Comparison of ENCODE assay signal across 8 cellular contexts in genomic region chr1:117928881-117929339, GRCh38. TPM values are rescaled to one million over a fixed set of nuclear protein-coding genes. Genes with fewer than 3 reads are reported as not detected.
DNase-seq lines count a peak whose midpoint lies in the region; ATAC-seq and TF ChIP-seq lines count a peak whose summit lies in the region.

No MANE protein-coding gene starts in this region.

- H3K27me3 ChIP-seq in HUES6 (ENCODE audit: control insufficient read depth, insufficient read depth, low read length) (no peaks in the 10 kb centered on the region), ascending aorta (no peaks in the 10 kb centered on the region), right atrium auricular region (no peaks in the 10 kb centered on the region)

- DNase-seq in G401 (ENCODE audit: low spot score) (peak; percentile 61), RPMI8226 (peak; percentile 58), ascending aorta (ENCODE audit: low spot score in 2 of 2) (peak; percentile 20 to 78), right atrium auricular region (ENCODE audit: low spot score) (peak; percentile 63), posterior vena cava (ENCODE audit: low spot score) (peak; percentile 84), GM19238 (ENCODE audit: insufficient read length, low spot score) (no peak)

- H3K4me1 ChIP-seq in HUES6 (ENCODE audit: control insufficient read depth, insufficient read depth, low read length) (peaks cover 10% of the 10 kb centered on the region), ascending aorta (peaks cover 6 to 16% of the 10 kb centered on the region in 2 donors), right atrium auricular region (peaks cover 0 to 32% of the 10 kb centered on the region in 2 donors)

- TF ChIP-seq CTCF in ascending aorta (IDR thresholded peaks at IDR 0.05) (peak in 1 of 3 experiments; percentile 23), right atrium auricular region (IDR thresholded peaks at IDR 0.05) (peak in 1 of 2 donors; percentile 20)

- peak overlapping the region; percentile 96 for H3K9ac ChIP-seq in HUES6 (ENCODE audit: low read length)

- intact Hi-C loops in ascending aorta (cut with DNase I) = loop anchor here (5.0 kb wide), 1 partner anchor 322 kb away; the partner anchor contains the start of gene TENT5C
- intact Hi-C loops in posterior vena cava (cut with DNase I) = no loop called here

- no peak overlapping the region for H3K27ac ChIP-seq in HUES6 (ENCODE audit: low read depth, low read length)
- H3K27ac ChIP-seq in ascending aorta = peak overlapping the region; percentile 86 to 95
- H3K27ac ChIP-seq in right atrium auricular region = peak overlapping the region; percentile 80 to 83

- peak; percentile 36 for ATAC-seq in GM21576 (IDR thresholded peaks at IDR 0.05; ENCODE audit: unreplicated experiment)

- peak overlapping the region; percentile 100 for H3K4me3 ChIP-seq in HUES6 (ENCODE audit: low read depth, low read length)
- H3K4me3 ChIP-seq in ascending aorta = peak overlapping the region; percentile 82 to 91
- H3K4me3 ChIP-seq in right atrium auricular region = peak overlapping the region; percentile 83 to 89

- no peaks in the 10 kb centered on the region; the same call in 1 of the 2 replicates for H3K9me3 ChIP-seq in HUES6 (ENCODE audit: control insufficient read depth, insufficient read depth, low read depth, low read length)
- no peaks in the 10 kb centered on the region for H3K9me3 ChIP-seq in ascending aorta
- no peaks in the 10 kb centered on the region for H3K9me3 ChIP-seq in right atrium auricular region

- in situ Hi-C loops in G401 (cut with HindIII; ENCODE audit: low sequenced_read_pairs) = no loop called here

- H3K36me3 ChIP-seq in HUES6 (ENCODE audit: control insufficient read depth, insufficient read depth, low read length) (peaks cover 11% of the 10 kb centered on the region; the same call in 1 of the 2 replicates), ascending aorta (no peaks in the 10 kb centered on the region), right atrium auricular region (no peaks in the 10 kb centered on the region)

RNA-seq across cellular contexts. Expression of gene GDAP2, which starts 0.5 kb away (rescaled TPM):
- 8.0 and 9.4 TPM in 2 replicates for total RNA-seq in G401 (2014; rRNA removed; shearing (Covaris generic))
- total RNA-seq in ascending aorta (9.5 TPM), right atrium auricular region (10 to 100 TPM; 13.2 to 13.4 TPM), posterior vena cava (10 to 100 TPM; 26.1 to 37.2 TPM)

RNA-seq across cellular contexts. Expression of gene WDR3, which starts 0.6 kb away (rescaled TPM):
- total RNA-seq in G401 (2014; rRNA removed; shearing (Covaris generic)) = 29.3 and 39.4 TPM in 2 replicates
- total RNA-seq in ascending aorta (4.3 TPM), right atrium auricular region (10 to 100 TPM in 1 of 2 donors, 1 to 10 TPM in 1; 4.3 to 12.6 TPM), posterior vena cava (10 to 100 TPM; 16.8 to 17.5 TPM)
